8 cellular contexts compared by ENCODE assay signal in the genomic region with DNA sequence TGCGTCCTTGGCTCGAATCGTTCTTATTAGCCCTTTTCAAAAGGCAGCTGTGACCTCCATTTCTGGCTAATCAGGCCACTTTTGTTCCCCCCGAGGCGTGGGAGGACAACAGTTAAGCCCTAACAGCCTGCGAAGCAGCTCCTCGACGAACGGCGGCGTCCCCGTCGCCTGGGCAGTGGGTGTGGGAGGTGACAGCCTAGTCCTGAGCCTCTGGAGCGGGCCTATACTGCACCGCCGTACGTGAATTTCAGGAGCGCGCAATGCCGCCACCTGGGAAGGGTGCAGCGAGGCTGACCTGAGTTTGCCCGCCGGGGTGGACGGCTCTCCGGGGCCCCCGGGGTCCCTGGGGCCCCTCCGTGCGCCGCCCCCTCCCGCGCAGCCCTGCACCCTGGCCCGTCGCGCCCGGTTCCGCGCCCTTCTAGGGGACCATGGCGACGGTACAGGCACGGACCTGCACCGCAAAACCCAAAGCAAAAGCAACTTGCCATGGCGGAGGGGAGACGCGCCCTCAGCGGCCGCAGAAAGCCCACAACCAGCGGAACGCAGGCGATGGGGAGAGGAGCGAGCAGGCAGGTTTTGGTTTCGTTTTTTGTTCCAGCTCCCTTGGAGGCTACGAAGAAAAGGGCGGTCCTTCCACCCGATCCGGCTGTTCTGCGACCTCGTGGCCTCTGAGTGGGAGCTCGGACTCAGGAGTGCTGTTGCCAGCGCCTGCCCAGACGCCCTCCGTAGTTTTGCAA. TPM values are rescaled to one million over a fixed set of nuclear protein-coding genes. Genes with fewer than 3 reads are reported as not detected.
A peak's percentile ranks its signal among the peaks of the same experiment; 100 is the strongest.
DNase-seq lines count a peak whose midpoint lies in the region; TF ChIP-seq lines count a peak whose summit lies in the region.

TSS of gene RBM43 (minus strand) at position 624 of the 737 bp plus-strand sequence. CDS start at position 488, 136 bp downstream.

- no peaks in the 10 kb centered on the region for H3K9me3 Mint-ChIP-seq in activated naive CD8-positive, alpha-beta T cell (ENCODE audit: low read depth)
- no peaks in the 10 kb centered on the region for H3K9me3 Mint-ChIP-seq in osteocyte (ENCODE audit: unreplicated experiment)

- TF ChIP-seq CTCF in MM.1S (IDR thresholded peaks at IDR 0.05; ENCODE audit: low read length) (no peak), SK-N-SH (IDR thresholded peaks at IDR 0.05) (no peak), osteocyte (IDR thresholded peaks at IDR 0.05) (no peak)

- intact Hi-C loops in head of caudate nucleus (cut with DNase I) = no loop called here

- H3K27ac Mint-ChIP-seq in activated naive CD8-positive, alpha-beta T cell = peak within 1 kb of the TSS; percentile 96
- peak within 1 kb of the TSS; percentile 93 for H3K27ac Mint-ChIP-seq in osteocyte (ENCODE audit: unreplicated experiment)

- 8% methylated on average over 28 of the region's 61 CpGs for WGBS in SK-N-SH (ENCODE audit: low lambda C conversion rate)
- under 1% methylated on average over 61 of the region's 61 CpGs for WGBS in thymus

- no peaks in the 10 kb centered on the region for H3K79me2 ChIP-seq in MM.1S (ENCODE audit: low read length)
- H3K79me2 ChIP-seq in SK-N-SH (ENCODE audit: insufficient read depth) = no peaks in the 10 kb centered on the region

- no peaks in the 10 kb centered on the region for H3K27me3 ChIP-seq in HAP-1 (ENCODE audit: low read depth)
- H3K27me3 ChIP-seq in MM.1S (replicated peaks; ENCODE audit: insufficient read depth, low read length) = no peaks in the 10 kb centered on the region
- no peaks in the 10 kb centered on the region for H3K27me3 ChIP-seq in SK-N-SH (ENCODE audit: insufficient read depth)
- no peaks in the 10 kb centered on the region for H3K27me3 ChIP-seq in thymus (ENCODE audit: control insufficient read depth, insufficient read depth)

- POLR2A ChIA-PET in SK-N-SH (lab: Yijun Ruan, JAX) = interaction anchor here (0.6 to 1.5 kb wide), 3 partner anchors 28 to 148 kb away, joined by 3 to 5 read pairs (median 4); partner anchors contain the start of gene RIF1

- H2AFZ ChIP-seq in MM.1S (ENCODE audit: low read length) (peak within 1 kb of the TSS; percentile 97), SK-N-SH (ENCODE audit: low read depth) (peak within 1 kb of the TSS; percentile 91)

- no peaks in the 10 kb centered on the region for H3K36me3 ChIP-seq in HAP-1 (replicated peaks)
- no peaks in the 10 kb centered on the region for H3K36me3 ChIP-seq in MM.1S (replicated peaks; ENCODE audit: insufficient read depth, low read length)
- H3K36me3 ChIP-seq in SK-N-SH (replicated peaks in 1 of 2; ENCODE audit: control insufficient read depth in 1 of 2, insufficient read depth in 2 of 2, low read length in 1 of 2) = no peaks in the 10 kb centered on the region
- no peaks in the 10 kb centered on the region for H3K36me3 ChIP-seq in thymus (ENCODE audit: control insufficient read depth, insufficient read depth)

- H3K27me3 Mint-ChIP-seq in activated naive CD8-positive, alpha-beta T cell = no peaks in the 10 kb centered on the region
- H3K27me3 Mint-ChIP-seq in osteocyte (ENCODE audit: unreplicated experiment) = no peaks in the 10 kb centered on the region

- CTCF ChIA-PET in SK-N-SH (lab: Yijun Ruan, JAX) = interaction anchor here (1.0 to 3.8 kb wide), 4 partner anchors 23 to 774 kb away, joined by 3 to 12 read pairs (median 3); partner anchors contain the start of gene RND3

- H3K4me1 ChIP-seq in HAP-1 (peaks cover 11% of the 10 kb centered on the region), MM.1S (ENCODE audit: low read length) (peaks cover 8% of the 10 kb centered on the region), SK-N-SH (ENCODE audit: control insufficient read depth in 1 of 2, insufficient read depth in 2 of 2, low read depth in 1 of 2, low read length in 1 of 2) (peaks cover 3 to 4% of the 10 kb centered on the region in 2 experiments; a peak in 3 of 4 replicates), thymus (ENCODE audit: control insufficient read depth, insufficient read depth, low read length) (no peaks in the 10 kb centered on the region)

- TF ChIP-seq EP300 in SK-N-SH (IDR thresholded peaks at IDR 0.05; ENCODE audit: borderline replicate concordance in 1 of 2, low read depth in 1 of 2, low read length in 1 of 2) = no peak

- peak within 1 kb of the TSS; percentile 94 for H3K4me3 Mint-ChIP-seq in activated naive CD8-positive, alpha-beta T cell
- H3K4me3 Mint-ChIP-seq in osteocyte (ENCODE audit: unreplicated experiment) = peak within 1 kb of the TSS; percentile 84

- H3K27ac ChIP-seq in MM.1S (ENCODE audit: low read length) = peak within 1 kb of the TSS; percentile 92
- H3K27ac ChIP-seq in SK-N-SH (ENCODE audit: low read depth in 2 of 2, low read length in 1 of 2) = peak within 1 kb of the TSS; percentile 88 to 92
- H3K27ac ChIP-seq in thymus (ENCODE audit: low read depth) = peak within 1 kb of the TSS; percentile 92

- peak within 1 kb of the TSS; percentile 41 for H3K4me3 ChIP-seq in HAP-1
- H3K4me3 ChIP-seq in MM.1S (ENCODE audit: low read length) = peak within 1 kb of the TSS; percentile 73
- peak within 1 kb of the TSS; percentile 69 to 74 for H3K4me3 ChIP-seq in SK-N-SH (ENCODE audit: low read depth in 2 of 2, low read length in 1 of 2)
- H3K4me3 ChIP-seq in thymus (ENCODE audit: low read length) = peak within 1 kb of the TSS; percentile 68

- peaks cover 28% of the 10 kb centered on the region for H3K4me1 Mint-ChIP-seq in activated naive CD8-positive, alpha-beta T cell (ENCODE audit: low read depth)
- H3K4me1 Mint-ChIP-seq in osteocyte (ENCODE audit: unreplicated experiment) = peaks cover 48% of the 10 kb centered on the region

- TF ChIP-seq RAD21 in SK-N-SH (IDR thresholded peaks at IDR 0.05; ENCODE audit: low read length) = peak; percentile 21

- no peaks in the 10 kb centered on the region for H4K20me1 ChIP-seq in MM.1S (ENCODE audit: insufficient read depth, low read length)
- no peaks in the 10 kb centered on the region for H4K20me1 ChIP-seq in SK-N-SH (ENCODE audit: insufficient read depth)

- DNase-seq in GF-D8 (lab: John Stamatoyannopoulos, UW) (peak; percentile 84), HAP-1 (ENCODE audit: low spot score in 2 of 2) (peak; percentile 76 to 84), MM.1S (peak; percentile 95), SK-N-SH (peak; percentile 90), head of caudate nucleus (peak; percentile 58 to 91 (median 78)), osteocyte (ENCODE audit: extremely low spot score, unreplicated experiment) (peak; percentile 91)

- no peaks in the 10 kb centered on the region for H3K9me3 ChIP-seq in HAP-1
- no peaks in the 10 kb centered on the region for H3K9me3 ChIP-seq in MM.1S (replicated peaks; ENCODE audit: insufficient read depth, low read length)
- H3K9me3 ChIP-seq in SK-N-SH = no peaks in the 10 kb centered on the region
- H3K9me3 ChIP-seq in thymus (ENCODE audit: control insufficient read depth) = no peaks in the 10 kb centered on the region

- H3F3A ChIP-seq in MM.1S (ENCODE audit: insufficient read depth, low read length) (peaks cover 17% of the 10 kb centered on the region), SK-N-SH (replicated peaks; ENCODE audit: insufficient read depth) (peaks cover 7% of the 10 kb centered on the region)

- H3K4me2 ChIP-seq in MM.1S (ENCODE audit: low read depth, low read length) = peak within 1 kb of the TSS; percentile 90
- H3K4me2 ChIP-seq in SK-N-SH = peak within 1 kb of the TSS; percentile 82

- no peaks in the 10 kb centered on the region for H3K9me2 ChIP-seq in MM.1S (replicated peaks; ENCODE audit: insufficient read depth, low read length)
- H3K9me2 ChIP-seq in SK-N-SH = no peaks in the 10 kb centered on the region

- in situ Hi-C loops in HAP-1 (cut with MboI; ENCODE audit: low sequenced_read_pairs) = no loop called here

- H3K36me3 Mint-ChIP-seq in activated naive CD8-positive, alpha-beta T cell = no peaks in the 10 kb centered on the region
- H3K36me3 Mint-ChIP-seq in osteocyte (ENCODE audit: unreplicated experiment) = no peaks in the 10 kb centered on the region

- peak within 1 kb of the TSS; percentile 87 for H3K9ac ChIP-seq in MM.1S (ENCODE audit: low read length)
- peak within 1 kb of the TSS; percentile 88 for H3K9ac ChIP-seq in SK-N-SH

TF ChIP-seq in SK-N-SH, 30 proteins besides CTCF, POLR2A, EP300 and RAD21 (continues in another document):
- TF ChIP-seq MXI1 (IDR thresholded peaks at IDR 0.05; ENCODE audit: low read depth, low read length) (peak; percentile 63; the same call in 1 of the 2 replicates), YY1 (IDR thresholded peaks at IDR 0.05; ENCODE audit: low read depth) (no peak; the same call in 1 of the 2 replicates), SIN3A (IDR thresholded peaks at IDR 0.05; ENCODE audit: borderline replicate concordance, low read depth, low read length) (0 out of 2 replicates have a peak, but pooled peaks have one; percentile 49), RXRA (IDR thresholded peaks at IDR 0.05; ENCODE audit: borderline replicate concordance, low read depth) (no peak), FOXM1 (IDR thresholded peaks at IDR 0.05; ENCODE audit: low read depth) (peak; percentile 16; the same call in 1 of the 2 replicates), TEAD4 (IDR thresholded peaks at IDR 0.05; ENCODE audit: borderline replicate concordance, insufficient read depth) (no peak), RCOR1 (IDR thresholded peaks at IDR 0.05; ENCODE audit: low read length) (no peak)
- TF ChIP-seq, protein P1, sequence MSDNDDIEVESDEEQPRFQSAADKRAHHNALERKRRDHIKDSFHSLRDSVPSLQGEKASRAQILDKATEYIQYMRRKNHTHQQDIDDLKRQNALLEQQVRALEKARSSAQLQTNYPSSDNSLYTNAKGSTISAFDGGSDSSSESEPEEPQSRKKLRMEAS (IDR thresholded peaks at IDR 0.05; ENCODE audit: low read depth) = peak; percentile 91

RNA-seq across cellular contexts. Expression of gene RBM43, which starts in this region (rescaled TPM):
- polyA plus RNA-seq in SK-N-SH (2012; rRNA removed) = 2.0 and 2.1 TPM in 2 replicates
- polyA plus RNA-seq in SK-N-SH (2012; cell fraction: cytosol; rRNA removed) = 2.9 and 3.2 TPM in 2 replicates
- 1.8 and 3.2 TPM in 2 replicates for polyA plus RNA-seq in SK-N-SH (2012; cell fraction: nucleus; rRNA removed)
- total RNA-seq in osteocyte = 5.0 and 6.9 TPM in 2 replicates
- 9.5 TPM for polyA plus RNA-seq in thymus

Comparison
In these comparisons a context has a peak if more than half of its experiments do, and no peak if none do; other contexts are left out.
1. Peak in every context shown above with its lines: DNase-seq, H3K4me3 ChIP-seq and H3K27ac ChIP-seq.